Comparison of ENCODE assay signal across 8 cellular contexts in genomic region chr17:68457539-68458259, GRCh38. TPM values are rescaled to one million over a fixed set of nuclear protein-coding genes. Genes with fewer than 3 reads are reported as not detected.
DNase-seq lines count a peak whose midpoint lies in the region; ATAC-seq and TF ChIP-seq lines count a peak whose summit lies in the region.

No MANE protein-coding gene starts in this region.

- ATAC-seq in GM18870 (IDR thresholded peaks at IDR 0.05; ENCODE audit: unreplicated experiment) (peak; percentile 69), HG03108 (IDR thresholded peaks at IDR 0.05; ENCODE audit: unreplicated experiment) (peak; percentile 72), WTC11 (peak; percentile 91)

- H3K36me3 ChIP-seq in ACC112 (ENCODE audit: insufficient read depth, low read length): no peaks in the 10 kb centered on the region

- peaks cover 66% of the 10 kb centered on the region for H3K4me1 Mint-ChIP-seq in WTC11
- peaks cover 84 to 91% of the 10 kb centered on the region in 2 donors for H3K4me1 Mint-ChIP-seq in immature natural killer cell

- H3K36me3 Mint-ChIP-seq in WTC11 (no peaks in the 10 kb centered on the region), immature natural killer cell (peaks cover 0 to 8% (median 7%) of the 10 kb centered on the region in 3 donors)

- H3K9me3 Mint-ChIP-seq in WTC11: no peaks in the 10 kb centered on the region
- H3K9me3 Mint-ChIP-seq in immature natural killer cell: no peaks in the 10 kb centered on the region

- H3K27me3 ChIP-seq in ACC112 (ENCODE audit: insufficient read depth, low read length): no peaks in the 10 kb centered on the region

- POLR2A ChIA-PET in WTC11 (lab: Charles Lee): interaction anchor here (0.6 to 2.8 kb wide), 6 partner anchors 21 to 422 kb away, joined by 3 to 14 read pairs (median 3); partner anchors contain the start of genes AMZ2, KPNA2 and PRKAR1A

- H3K4me1 ChIP-seq in ACC112 (ENCODE audit: control insufficient read depth, insufficient read depth, low read length, unreplicated experiment): peaks cover 20% of the 10 kb centered on the region

- peaks cover 22% of the 10 kb centered on the region for H3K79me2 ChIP-seq in ACC112 (ENCODE audit: control insufficient read depth, insufficient read depth, low read length, unreplicated experiment)

- H3K27me3 Mint-ChIP-seq in WTC11 (ENCODE audit: low read depth) (peaks cover 7% of the 10 kb centered on the region; the same call in 1 of the 2 replicates), immature natural killer cell (ENCODE audit: low read depth in 3 of 3) (peaks cover 6 to 20% (median 9%) of the 10 kb centered on the region in 3 donors)

- peak overlapping the region; percentile 51 for H2AFZ ChIP-seq in ACC112 (ENCODE audit: low read length, unreplicated experiment)

- DNase-seq in NCI-H2196 (lab: John Stamatoyannopoulos, UW; ENCODE audit: unreplicated experiment) (peak; percentile 99), WTC11 (ENCODE audit: low spot score) (peak; percentile 99), caudate nucleus (lab: John Stamatoyannopoulos, UW) (peak; percentile 75 to 100 (median 99)), immature natural killer cell (peak; percentile 99 to 100 (median 99)), smooth muscle cell of the brain vasculature (ENCODE audit: low read depth, low spot score) (peak; percentile 96)

- H3K4me3 Mint-ChIP-seq in WTC11: peak overlapping the region; percentile 78
- H3K4me3 Mint-ChIP-seq in immature natural killer cell: peak overlapping the region; percentile 88 to 96 (median 89)

- TF ChIP-seq CTCF in WTC11 (IDR thresholded peaks at IDR 0.05): no peak

- CTCF ChIA-PET in WTC11 (lab: Charles Lee): interaction anchor here (0.5 to 5.8 kb wide), 19 partner anchors 8 to 1075 kb away, joined by 3 to 33 read pairs (median 3); partner anchors contain the start of gene AMZ2

- H3K27ac Mint-ChIP-seq in WTC11: peak overlapping the region; percentile 87
- H3K27ac Mint-ChIP-seq in immature natural killer cell: peak overlapping the region; percentile 93 to 99 (median 98)

- H3K27ac ChIP-seq in ACC112 (ENCODE audit: low read depth, low read length): peak overlapping the region; percentile 28; the same call in 1 of the 2 replicates
- peak overlapping the region; percentile 64 for H3K27ac ChIP-seq in caudate nucleus (ENCODE audit: low read depth, low read length)

- H3K4me3 ChIP-seq in ACC112 (ENCODE audit: low read depth, low read length): peak overlapping the region; percentile 83

TF ChIP-seq in WTC11, 78 proteins besides CTCF, POLR2A, EP300 and RAD21 (continues in another document):
- peak; percentile 100 for TF ChIP-seq FOXK1 (CRISPR knock-in tag; IDR thresholded peaks at IDR 0.05)
- no peak for TF ChIP-seq FOXP4 (CRISPR knock-in tag; IDR thresholded peaks at IDR 0.05)
- TF ChIP-seq ETV6 (CRISPR knock-in tag; IDR thresholded peaks at IDR 0.05): peak; percentile 11; the same call in 1 of the 2 replicates
- TF ChIP-seq HMGA2 (CRISPR knock-in tag; IDR thresholded peaks at IDR 0.05): no peak
- no peak for TF ChIP-seq ZNF232 (CRISPR knock-in tag; IDR thresholded peaks at IDR 0.05)
- peak; percentile 87 for TF ChIP-seq USF1 (CRISPR knock-in tag; IDR thresholded peaks at IDR 0.05)
- peak; percentile 69; the same call in 1 of the 2 replicates for TF ChIP-seq TEAD1 (CRISPR knock-in tag; IDR thresholded peaks at IDR 0.05)
- TF ChIP-seq, protein P1, sequence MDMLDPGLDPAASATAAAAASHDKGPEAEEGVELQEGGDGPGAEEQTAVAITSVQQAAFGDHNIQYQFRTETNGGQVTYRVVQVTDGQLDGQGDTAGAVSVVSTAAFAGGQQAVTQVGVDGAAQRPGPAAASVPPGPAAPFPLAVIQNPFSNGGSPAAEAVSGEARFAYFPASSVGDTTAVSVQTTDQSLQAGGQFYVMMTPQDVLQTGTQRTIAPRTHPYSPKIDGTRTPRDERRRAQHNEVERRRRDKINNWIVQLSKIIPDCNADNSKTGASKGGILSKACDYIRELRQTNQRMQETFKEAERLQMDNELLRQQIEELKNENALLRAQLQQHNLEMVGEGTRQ (CRISPR knock-in tag; IDR thresholded peaks at IDR 0.05): peak; percentile 88
- TF ChIP-seq, protein P2, sequence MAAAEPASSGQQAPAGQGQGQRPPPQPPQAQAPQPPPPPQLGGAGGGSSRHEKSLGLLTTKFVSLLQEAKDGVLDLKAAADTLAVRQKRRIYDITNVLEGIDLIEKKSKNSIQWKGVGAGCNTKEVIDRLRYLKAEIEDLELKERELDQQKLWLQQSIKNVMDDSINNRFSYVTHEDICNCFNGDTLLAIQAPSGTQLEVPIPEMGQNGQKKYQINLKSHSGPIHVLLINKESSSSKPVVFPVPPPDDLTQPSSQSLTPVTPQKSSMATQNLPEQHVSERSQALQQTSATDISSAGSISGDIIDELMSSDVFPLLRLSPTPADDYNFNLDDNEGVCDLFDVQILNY (CRISPR knock-in tag; IDR thresholded peaks at IDR 0.05): peak; percentile 67
- TF ChIP-seq, protein P3, sequence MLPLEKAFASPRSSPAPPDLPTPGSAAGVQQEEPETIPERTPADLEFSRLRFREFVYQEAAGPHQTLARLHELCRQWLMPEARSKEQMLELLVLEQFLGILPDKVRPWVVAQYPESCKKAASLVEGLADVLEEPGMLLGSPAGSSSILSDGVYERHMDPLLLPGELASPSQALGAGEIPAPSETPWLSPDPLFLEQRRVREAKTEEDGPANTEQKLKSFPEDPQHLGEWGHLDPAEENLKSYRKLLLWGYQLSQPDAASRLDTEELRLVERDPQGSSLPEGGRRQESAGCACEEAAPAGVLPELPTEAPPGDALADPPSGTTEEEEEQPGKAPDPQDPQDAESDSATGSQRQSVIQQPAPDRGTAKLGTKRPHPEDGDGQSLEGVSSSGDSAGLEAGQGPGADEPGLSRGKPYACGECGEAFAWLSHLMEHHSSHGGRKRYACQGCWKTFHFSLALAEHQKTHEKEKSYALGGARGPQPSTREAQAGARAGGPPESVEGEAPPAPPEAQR (CRISPR knock-in tag; IDR thresholded peaks at IDR 0.05): no peak
- TF ChIP-seq NFYB (CRISPR knock-in tag; conservative IDR thresholded peaks at IDR 0.05; ENCODE audit: low read depth): peak; percentile 88
- TF ChIP-seq, protein P4, sequence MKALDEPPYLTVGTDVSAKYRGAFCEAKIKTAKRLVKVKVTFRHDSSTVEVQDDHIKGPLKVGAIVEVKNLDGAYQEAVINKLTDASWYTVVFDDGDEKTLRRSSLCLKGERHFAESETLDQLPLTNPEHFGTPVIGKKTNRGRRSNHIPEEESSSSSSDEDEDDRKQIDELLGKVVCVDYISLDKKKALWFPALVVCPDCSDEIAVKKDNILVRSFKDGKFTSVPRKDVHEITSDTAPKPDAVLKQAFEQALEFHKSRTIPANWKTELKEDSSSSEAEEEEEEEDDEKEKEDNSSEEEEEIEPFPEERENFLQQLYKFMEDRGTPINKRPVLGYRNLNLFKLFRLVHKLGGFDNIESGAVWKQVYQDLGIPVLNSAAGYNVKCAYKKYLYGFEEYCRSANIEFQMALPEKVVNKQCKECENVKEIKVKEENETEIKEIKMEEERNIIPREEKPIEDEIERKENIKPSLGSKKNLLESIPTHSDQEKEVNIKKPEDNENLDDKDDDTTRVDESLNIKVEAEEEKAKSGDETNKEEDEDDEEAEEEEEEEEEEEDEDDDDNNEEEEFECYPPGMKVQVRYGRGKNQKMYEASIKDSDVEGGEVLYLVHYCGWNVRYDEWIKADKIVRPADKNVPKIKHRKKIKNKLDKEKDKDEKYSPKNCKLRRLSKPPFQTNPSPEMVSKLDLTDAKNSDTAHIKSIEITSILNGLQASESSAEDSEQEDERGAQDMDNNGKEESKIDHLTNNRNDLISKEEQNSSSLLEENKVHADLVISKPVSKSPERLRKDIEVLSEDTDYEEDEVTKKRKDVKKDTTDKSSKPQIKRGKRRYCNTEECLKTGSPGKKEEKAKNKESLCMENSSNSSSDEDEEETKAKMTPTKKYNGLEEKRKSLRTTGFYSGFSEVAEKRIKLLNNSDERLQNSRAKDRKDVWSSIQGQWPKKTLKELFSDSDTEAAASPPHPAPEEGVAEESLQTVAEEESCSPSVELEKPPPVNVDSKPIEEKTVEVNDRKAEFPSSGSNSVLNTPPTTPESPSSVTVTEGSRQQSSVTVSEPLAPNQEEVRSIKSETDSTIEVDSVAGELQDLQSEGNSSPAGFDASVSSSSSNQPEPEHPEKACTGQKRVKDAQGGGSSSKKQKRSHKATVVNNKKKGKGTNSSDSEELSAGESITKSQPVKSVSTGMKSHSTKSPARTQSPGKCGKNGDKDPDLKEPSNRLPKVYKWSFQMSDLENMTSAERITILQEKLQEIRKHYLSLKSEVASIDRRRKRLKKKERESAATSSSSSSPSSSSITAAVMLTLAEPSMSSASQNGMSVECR (CRISPR knock-in tag; IDR thresholded peaks at IDR 0.05; ENCODE audit: borderline replicate concordance): peak; percentile 92; the same call in 1 of the 2 replicates
- TF ChIP-seq SP1 (CRISPR knock-in tag; conservative IDR thresholded peaks at IDR 0.05): peak; percentile 99
- TF ChIP-seq CREM (CRISPR knock-in tag; IDR thresholded peaks at IDR 0.05): 0 out of 2 replicates have a peak, but pooled peaks have one; percentile 51

RNA-seq across cellular contexts. Expression of gene WIPI1, which starts 0.4 kb away (rescaled TPM):
- total RNA-seq in WTC11 (2021): 16.2 to 29.3 TPM (median 17.5 TPM) in 3 replicates
- 10 to 100 TPM; 21.1 to 43.4 (median 30.0) TPM for polyA plus RNA-seq in immature natural killer cell

RNA-seq across cellular contexts. Expression of gene PRKAR1A, which starts 54.5 kb away (rescaled TPM):
- total RNA-seq in WTC11 (2021): 149 to 158 TPM (median 155 TPM) in 3 replicates
- polyA plus RNA-seq in immature natural killer cell: 100 to 1,000 TPM; 275 to 458 (median 320) TPM

Comparison
In these comparisons a context has a peak if more than half of its experiments do, and no peak if none do; other contexts are left out.
1. Peak in every context shown above with its lines: DNase-seq, ATAC-seq, H3K4me3 ChIP-seq and H3K27ac ChIP-seq.